8 cellular contexts compared by ENCODE assay signal in the genomic region with DNA sequence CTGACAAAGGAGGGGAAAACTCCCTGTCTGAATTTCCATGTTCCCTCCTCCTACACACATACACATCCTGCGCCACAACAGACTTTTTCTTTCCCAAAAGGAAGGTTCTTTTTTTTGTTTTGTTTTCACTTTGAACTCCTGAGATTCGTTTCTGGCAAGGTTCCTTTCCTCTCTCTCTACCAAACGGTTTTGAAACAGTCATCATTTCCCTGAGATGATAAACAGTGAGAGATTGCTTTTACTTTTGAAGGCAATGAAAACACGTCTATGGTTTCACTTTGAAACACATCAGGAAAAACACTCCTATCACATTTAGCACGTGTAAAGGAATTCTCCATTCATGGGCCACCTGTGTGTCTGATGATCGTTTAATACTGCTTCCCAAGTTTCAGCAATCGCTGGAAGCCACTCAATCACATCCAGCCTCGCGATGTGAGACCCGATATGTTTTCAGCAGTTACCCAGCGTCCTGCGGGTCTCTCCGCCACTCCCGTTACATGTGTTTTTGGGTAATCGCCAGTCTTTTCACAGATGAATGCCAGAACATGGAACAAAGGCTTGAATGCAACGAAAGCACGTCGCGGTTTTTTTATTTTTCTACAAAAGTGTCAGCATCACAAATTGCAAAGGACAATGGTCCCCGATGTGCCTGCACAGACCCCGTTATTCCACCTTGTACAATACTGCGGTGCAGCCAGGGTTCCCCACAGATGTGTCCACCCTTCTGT.
DNase-seq lines count a peak whose midpoint lies in the region; ATAC-seq and TF ChIP-seq lines count a peak whose summit lies in the region.

No MANE protein-coding gene starts in this region.

- H3K4me3 ChIP-seq in GM06990 (replicated peaks; ENCODE audit: low read depth, low read length), result peak overlapping the region; percentile 55
- H3K4me3 ChIP-seq in coronary artery, result peak overlapping the region; percentile 79

- no peaks in the 10 kb centered on the region for H3K9me3 Mint-ChIP-seq in nephron progenitor cell

- peak overlapping the region; percentile 33 for H3K4me3 Mint-ChIP-seq in nephron progenitor cell

- H3K27me3 ChIP-seq in GM06990 (replicated peaks; ENCODE audit: control insufficient read depth, insufficient read depth, low read length), result no peaks in the 10 kb centered on the region

- H3K4me1 Mint-ChIP-seq in nephron progenitor cell, result peaks cover 60% of the 10 kb centered on the region

- DNase-seq in GM06990 (ENCODE audit: extremely low read depth, insufficient read length) (no peak), NOMO-1 treated with DMSO at 0.1 percent for 48 hours (lab: John Stamatoyannopoulos, UW; ENCODE audit: unreplicated experiment) (peak; percentile 41), coronary artery (ENCODE audit: low spot score) (no peak), nephron progenitor cell (no peak), NCI-H446 treated with DMSO at 0.1 percent for 48 hours (lab: John Stamatoyannopoulos, UW) (no peak), retina (no peak)

- H3K27ac ChIP-seq in coronary artery, result no peak overlapping the region

- peak overlapping the region; percentile 89 for H3K27ac Mint-ChIP-seq in nephron progenitor cell

- peaks cover 8% of the 10 kb centered on the region for H3K27me3 Mint-ChIP-seq in nephron progenitor cell (ENCODE audit: low read depth, poor library complexity)

- TF ChIP-seq CTCF in GM06990 (IDR thresholded peaks at IDR 0.05; ENCODE audit: insufficient read depth, low read length, poor library complexity, severe bottlenecking) (no peak), coronary artery (IDR thresholded peaks at IDR 0.05) (no peak), nephron progenitor cell (IDR thresholded peaks at IDR 0.05) (no peak)

- H3K36me3 Mint-ChIP-seq in nephron progenitor cell (ENCODE audit: low read depth), result no peaks in the 10 kb centered on the region

- ATAC-seq in GM21381 (IDR thresholded peaks at IDR 0.05; ENCODE audit: unreplicated experiment) (no peak), HG02852 (IDR thresholded peaks at IDR 0.05; ENCODE audit: unreplicated experiment) (no peak)

- H3K36me3 ChIP-seq in GM06990 (ENCODE audit: control insufficient read depth, insufficient read depth, low read length), result no peaks in the 10 kb centered on the region
